Comparison of ENCODE assay signal across 10 cellular contexts in the genomic region with DNA sequence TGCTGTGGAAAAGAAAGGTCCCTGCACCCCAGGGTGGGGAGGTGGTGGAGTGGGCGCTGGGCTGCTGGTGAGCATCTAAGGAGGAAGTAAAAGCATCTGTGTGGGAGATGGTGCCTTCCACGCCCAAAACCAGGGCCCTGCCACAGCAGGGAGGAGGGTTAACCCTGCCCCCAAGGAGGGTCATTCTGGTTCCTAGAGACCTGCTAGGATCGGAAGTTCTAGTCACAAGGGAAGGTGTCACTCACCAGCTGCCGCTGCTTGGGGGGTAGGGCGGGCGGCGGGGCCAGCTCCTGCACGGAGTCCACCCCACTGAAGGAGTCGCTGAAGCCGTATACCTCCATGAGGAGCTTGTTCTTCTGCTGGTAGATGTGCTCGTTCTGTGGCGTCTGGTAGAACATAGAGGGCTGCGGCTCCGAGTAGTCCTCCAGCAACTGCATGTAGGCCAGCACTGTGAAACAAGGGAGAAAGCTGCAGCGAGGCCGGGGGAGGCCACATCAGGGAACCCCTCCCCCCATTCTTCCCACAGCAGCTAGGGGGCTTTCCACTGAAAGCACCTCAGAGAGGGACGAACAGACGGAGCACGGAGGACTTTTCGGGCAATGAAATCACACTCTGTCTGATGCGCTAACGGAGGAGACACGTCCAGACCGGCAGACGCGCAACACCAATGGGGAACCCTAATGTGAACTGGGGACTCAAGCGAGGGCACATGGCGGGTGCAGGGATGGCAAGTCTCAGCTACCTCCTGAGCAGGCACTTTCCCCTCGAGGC.
DNase-seq lines count a peak whose midpoint lies in the region; ATAC-seq lines count a peak whose summit lies in the region.
"Had no signal": no experiment of that assay in that cellular context is flagged by ENCODE, and none has a peak within 500 bp of the region (broad histone marks: within the 10 kb centered on the region; RNA-seq: fewer than 3 reads in every experiment).

No MANE protein-coding gene starts in this region.

- H3K27ac Mint-ChIP-seq in stimulated activated naive CD8-positive, alpha-beta T cell treated with anti-CD3 and anti-CD28 coated beads, Interleukin-15, Interleukin-2, amounts not matched to agents 100 ng/mL and 50 ng/mL, for 24 hours: peak overlapping the region; percentile 77
- peak overlapping the region; percentile 95 to 96 for H3K27ac Mint-ChIP-seq in effector memory CD8-positive, alpha-beta T cell

- H3K4me1 Mint-ChIP-seq in stimulated activated naive CD8-positive, alpha-beta T cell treated with anti-CD3 and anti-CD28 coated beads, Interleukin-15, Interleukin-2, amounts not matched to agents 100 ng/mL and 50 ng/mL, for 24 hours (ENCODE audit: low read depth): peaks cover 17% of the 10 kb centered on the region
- H3K4me1 Mint-ChIP-seq in effector memory CD8-positive, alpha-beta T cell (ENCODE audit: low read depth in 2 of 2): peaks cover 42 to 45% of the 10 kb centered on the region in 2 donors

- DNase-seq in stimulated activated naive CD8-positive, alpha-beta T cell treated with anti-CD3 and anti-CD28 coated beads, Interleukin-15, Interleukin-2, amounts not matched to agents 100 U/mL and 50 U/mL, for 24 hours: no peak
- DNase-seq in effector memory CD8-positive, alpha-beta T cell: peak; percentile 17 to 35 (median 30)
- DNase-seq in stimulated activated CD8-positive, alpha-beta memory T cell treated with anti-CD3 and anti-CD28 coated beads, Interleukin-4, amount 100 ng/mL, for 48 hours: no peak
- DNase-seq in KG1 (lab: John Stamatoyannopoulos, UW) (no peak), glomerular visceral epithelial cell (ENCODE audit: extremely low spot score) (no peak), SK-N-DZ (ENCODE audit: low spot score) (no peak)
- DNase-seq: body of pancreas, foreskin fibroblast had no signal

- peaks cover 71% of the 10 kb centered on the region for H3K36me3 Mint-ChIP-seq in stimulated activated naive CD8-positive, alpha-beta T cell treated with anti-CD3 and anti-CD28 coated beads, Interleukin-15, Interleukin-2, amounts not matched to agents 100 ng/mL and 50 ng/mL, for 24 hours (ENCODE audit: low read depth)
- peaks cover 78% of the 10 kb centered on the region for H3K36me3 Mint-ChIP-seq in effector memory CD8-positive, alpha-beta T cell (ENCODE audit: insufficient read depth)

- no peaks in the 10 kb centered on the region for H3K9me3 Mint-ChIP-seq in stimulated activated naive CD8-positive, alpha-beta T cell treated with anti-CD3 and anti-CD28 coated beads, Interleukin-15, Interleukin-2, amounts not matched to agents 100 ng/mL and 50 ng/mL, for 24 hours
- H3K9me3 Mint-ChIP-seq in effector memory CD8-positive, alpha-beta T cell: no peaks in the 10 kb centered on the region

- no peaks in the 10 kb centered on the region for H3K27me3 Mint-ChIP-seq in stimulated activated naive CD8-positive, alpha-beta T cell treated with anti-CD3 and anti-CD28 coated beads, Interleukin-15, Interleukin-2, amounts not matched to agents 100 ng/mL and 50 ng/mL, for 24 hours
- H3K27me3 Mint-ChIP-seq in effector memory CD8-positive, alpha-beta T cell: no peaks in the 10 kb centered on the region

- no peak overlapping the region for H3K4me3 Mint-ChIP-seq in stimulated activated naive CD8-positive, alpha-beta T cell treated with anti-CD3 and anti-CD28 coated beads, Interleukin-15, Interleukin-2, amounts not matched to agents 100 ng/mL and 50 ng/mL, for 24 hours
- H3K4me3 Mint-ChIP-seq in effector memory CD8-positive, alpha-beta T cell: peak overlapping the region; percentile 65 to 76

- ATAC-seq in stimulated activated naive CD8-positive, alpha-beta T cell treated with anti-CD3 and anti-CD28 coated beads, Interleukin-15, Interleukin-2, amounts not matched to agents 100 U/mL and 50 U/mL, for 24 hours: no peak
- peak; percentile 66 for ATAC-seq in HG03442 (IDR thresholded peaks at IDR 0.05; ENCODE audit: unreplicated experiment)
- ATAC-seq in effector memory CD8-positive, alpha-beta T cell (replicated peaks): peak; percentile 59
- ATAC-seq: body of pancreas had no signal

Comparison
In these comparisons a context has a peak if more than half of its experiments do, and no peak if none do; other contexts are left out.
1. DNase-seq: peak in effector memory CD8-positive, alpha-beta T cell (3 of 3); none in stimulated activated naive CD8-positive, alpha-beta T cell treated with anti-CD3 and anti-CD28 coated beads, Interleukin-15, Interleukin-2, amounts not matched to agents 100 U/mL and 50 U/mL, for 24 hours (single experiment), stimulated activated CD8-positive, alpha-beta memory T cell treated with anti-CD3 and anti-CD28 coated beads, Interleukin-4, amount 100 ng/mL, for 48 hours (single experiment), KG1 (single experiment), glomerular visceral epithelial cell (single experiment) and SK-N-DZ (single experiment).